In the genomic region with DNA sequence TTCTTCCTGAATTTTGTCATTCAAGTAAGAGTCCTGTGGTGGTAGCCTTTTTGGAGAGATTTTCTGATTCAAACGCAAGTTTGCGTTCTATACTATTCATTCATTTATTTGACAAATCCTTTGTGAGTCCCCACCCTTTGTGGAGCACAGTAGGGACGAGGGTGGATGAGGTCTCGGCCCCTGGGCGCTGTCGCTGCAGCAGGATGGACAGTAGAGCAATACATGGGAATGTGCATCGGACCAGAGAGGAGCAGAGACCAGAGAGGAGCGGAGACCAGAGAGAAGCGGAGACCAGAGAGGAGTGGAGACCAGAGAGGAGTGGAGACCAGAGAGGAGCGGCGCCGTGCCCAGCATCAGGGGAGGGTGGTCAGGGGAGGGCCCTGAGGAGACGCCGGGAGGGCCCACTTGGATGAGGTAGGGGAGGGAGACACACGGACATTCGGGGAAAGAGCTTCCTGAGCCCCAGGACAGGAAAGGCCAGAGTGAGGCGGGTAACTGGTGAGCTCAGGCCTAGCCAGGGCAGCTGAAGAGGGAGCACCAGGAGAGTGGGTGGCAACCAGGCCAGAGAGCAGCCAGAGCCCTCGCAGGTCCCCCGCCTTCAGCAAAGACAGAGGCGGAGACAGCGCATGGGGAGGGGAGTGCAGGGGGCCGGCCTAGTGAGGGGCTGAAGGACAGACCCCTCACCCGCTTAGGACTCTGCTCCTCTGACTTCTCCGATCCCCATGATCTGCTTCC, we compare ENCODE assay signal across 18 cellular contexts.
DNase-seq lines count a peak whose midpoint lies in the region; ATAC-seq, FAIRE-seq and TF ChIP-seq lines count a peak whose summit lies in the region.
"Had no signal": no experiment of that assay in that cellular context is flagged by ENCODE, and none has a peak within 500 bp of the region (broad histone marks: within the 10 kb centered on the region; RNA-seq: fewer than 3 reads in every experiment).

No MANE protein-coding gene starts in this region.

- CTCF ChIA-PET in H1 (lab: Charles Lee; ENCODE audit: partially characterized antibody), result interaction anchor here (1.0 to 2.0 kb wide), 4 partner anchors 11 to 217 kb away, joined by 3 to 4 read pairs (median 3); no protein-coding TSS in a partner anchor

- peaks cover 8% of the 10 kb centered on the region for H3K27me3 Mint-ChIP-seq in H9 (ENCODE audit: low read depth)

- peak; percentile 9 for ATAC-seq in upper lobe of right lung
- ATAC-seq: A549 had no signal

- TF ChIP-seq CTCF in H1 (IDR thresholded peaks at IDR 0.05; ENCODE audit: control extremely low read depth in 1 of 3, insufficient read depth in 1 of 3, low read depth in 1 of 3, low read length in 3 of 3) (no peak), upper lobe of right lung (IDR thresholded peaks at IDR 0.05) (no peak), H9 (conservative IDR thresholded peaks at IDR 0.05) (no peak)

- no peak overlapping the region for H2BK20ac ChIP-seq in H1 (ENCODE audit: low read length)
- no peak overlapping the region for H2BK20ac ChIP-seq in H9 (ENCODE audit: low read depth, low read length, poor library complexity, severe bottlenecking)

- H3K9ac ChIP-seq in H1 (replicated peaks in 1 of 4; ENCODE audit: extremely low read depth in 1 of 4, low read depth in 3 of 4, low read length in 3 of 4), result no peak overlapping the region
- no peak overlapping the region for H3K9ac ChIP-seq in H9 (ENCODE audit: extremely low read depth, insufficient read length, low read length)

- H2BK12ac ChIP-seq in H1 (ENCODE audit: low read depth, low read length) (no peak overlapping the region), H9 (ENCODE audit: insufficient read length, low read depth, low read length) (no peak overlapping the region)

- H3K4me1 Mint-ChIP-seq in H9, result peaks cover 0 to 5% of the 10 kb centered on the region in 2 experiments; a peak in 3 of 4 replicates

- intact Hi-C loops in upper lobe of right lung (cut with DNase I), result no loop called here

- no peaks in the 10 kb centered on the region; a peak in 1 of 7 replicates for H3K36me3 Mint-ChIP-seq in H9 (ENCODE audit: insufficient read depth in 1 of 3, low read depth in 3 of 3)

- no peaks in the 10 kb centered on the region for H3K9me3 ChIP-seq in H1 (ENCODE audit: insufficient read depth in 2 of 2, low read depth in 1 of 2, low read length in 1 of 2)
- no peaks in the 10 kb centered on the region for H3K9me3 ChIP-seq in upper lobe of right lung
- no peaks in the 10 kb centered on the region for H3K9me3 ChIP-seq in H9 (ENCODE audit: control insufficient read depth, low read depth, low read length)
- H3K9me3 ChIP-seq: A549, BE2C had no signal

- no peak for TF ChIP-seq EP300 in H1 (IDR thresholded peaks at IDR 0.05; ENCODE audit: borderline replicate concordance in 1 of 2, low read depth in 2 of 2, low read length in 2 of 2)

- no peak for TF ChIP-seq RAD21 in H1 (IDR thresholded peaks at IDR 0.05 in 1 of 2, conservative IDR thresholded peaks at IDR 0.05 in 1 of 2; ENCODE audit: low read depth in 2 of 2, low read length in 2 of 2)

- H2BK5ac ChIP-seq in H1 (ENCODE audit: low read depth, low read length) (no peak overlapping the region), H9 (ENCODE audit: insufficient read length, low read length) (no peak overlapping the region)

- H3K27ac ChIP-seq in H1 (ENCODE audit: low read depth, low read length), result no peak overlapping the region
- H3K27ac ChIP-seq in upper lobe of right lung, result no peak overlapping the region
- H3K27ac ChIP-seq in H9 (ENCODE audit: insufficient read length, low read depth, low read length), result no peak overlapping the region
- H3K27ac ChIP-seq: A549, C4-2B, HL-60 had no signal

- no peak overlapping the region; a peak in 1 of 7 replicates for H3K27ac Mint-ChIP-seq in H9

- no peaks in the 10 kb centered on the region for H4K20me1 ChIP-seq in H1 (replicated peaks in 1 of 2; ENCODE audit: control insufficient read depth in 1 of 2, insufficient read depth in 2 of 2, low read length in 2 of 2)
- no peaks in the 10 kb centered on the region for H4K20me1 ChIP-seq in H9 (ENCODE audit: control insufficient read depth, insufficient read depth, insufficient read length)

- H4K91ac ChIP-seq in H1 (replicated peaks; ENCODE audit: insufficient read length, low read length) (no peak overlapping the region), H9 (ENCODE audit: insufficient read length, low read depth, low read length) (no peak overlapping the region)

- H3T11ph ChIP-seq in H9 (ENCODE audit: low read length), result no peak overlapping the region

- H3K79me1 ChIP-seq in H1 (ENCODE audit: low read depth, low read length) (no peaks in the 10 kb centered on the region), H9 (ENCODE audit: insufficient read depth, low read depth, low read length, poor library complexity, severe bottlenecking) (no peaks in the 10 kb centered on the region)

- H3K36me3 ChIP-seq in H7 (replicated peaks; ENCODE audit: control insufficient read depth, insufficient read depth, low read length) (no peaks in the 10 kb centered on the region), H1 (ENCODE audit: control insufficient read depth in 2 of 4, insufficient read depth in 4 of 4, low read length in 3 of 4) (no peaks in the 10 kb centered on the region), upper lobe of right lung (no peaks in the 10 kb centered on the region)
- H3K36me3 ChIP-seq: BE2C, HAP-1 had no signal

- H2BK120ac ChIP-seq in H1 (replicated peaks; ENCODE audit: low read depth, low read length) (no peak overlapping the region), H9 (ENCODE audit: low read depth, low read length, poor library complexity, severe bottlenecking) (no peak overlapping the region)

- H3K14ac ChIP-seq in H1 (ENCODE audit: insufficient read length), result no peak overlapping the region
- H3K14ac ChIP-seq in H9 (ENCODE audit: insufficient read depth, low read length), result no peak overlapping the region

- H3K18ac ChIP-seq in H1 (ENCODE audit: extremely low read depth, low read length), result no peak overlapping the region
- no peak overlapping the region for H3K18ac ChIP-seq in H9 (ENCODE audit: insufficient read length, low read depth, low read length)

- H3K4me2 ChIP-seq in H1 (ENCODE audit: insufficient read depth in 1 of 2, low read depth in 2 of 2, low read length in 2 of 2), result no peak overlapping the region
- H3K4me2 ChIP-seq in H9 (ENCODE audit: insufficient read depth, insufficient read length, low read length), result no peak overlapping the region
- H3K4me2 ChIP-seq: A549 had no signal

- H3K4me1 ChIP-seq in H1 (replicated peaks in 1 of 4; ENCODE audit: control insufficient read depth in 3 of 4, insufficient read depth in 4 of 4, low read length in 3 of 4) (no peaks in the 10 kb centered on the region; a peak in 1 of 7 replicates), upper lobe of right lung (no peaks in the 10 kb centered on the region), H9 (ENCODE audit: insufficient read depth, low read length) (no peaks in the 10 kb centered on the region)
- H3K4me1 ChIP-seq: A549, BE2C, HAP-1 had no signal

- TF ChIP-seq POLR2A in H1 (IDR thresholded peaks at IDR 0.05; ENCODE audit: control extremely low read depth in 1 of 2, low read depth in 2 of 2, low read length in 2 of 2), result no peak

- no peaks in the 10 kb centered on the region for H3K27me3 ChIP-seq in H7 (ENCODE audit: control insufficient read depth, insufficient read depth, low read length)
- H3K27me3 ChIP-seq in H1 (replicated peaks in 1 of 4; ENCODE audit: control insufficient read depth in 3 of 4, extremely low read depth in 1 of 4, insufficient read depth in 3 of 4, low read length in 3 of 4), result no peaks in the 10 kb centered on the region
- H3K27me3 ChIP-seq in upper lobe of right lung, result no peaks in the 10 kb centered on the region
- H3K27me3 ChIP-seq in H9 (ENCODE audit: insufficient read depth, low read length), result no peaks in the 10 kb centered on the region
- H3K27me3 ChIP-seq: BE2C had no signal

- H3K4ac ChIP-seq in H1 (replicated peaks; ENCODE audit: insufficient read length, low read depth, low read length) (no peak overlapping the region), H9 (ENCODE audit: low read depth, low read length) (no peak overlapping the region)

- POLR2A ChIA-PET in H1 (lab: Charles Lee; ENCODE audit: partially characterized antibody), result no interaction called here

- peak overlapping the region; percentile 51; the same call in 1 of the 2 replicates for H2AFZ ChIP-seq in H1 (ENCODE audit: low read length)
- no peak overlapping the region for H2AFZ ChIP-seq in H9 (ENCODE audit: low read length)

- no peak overlapping the region for H3K56ac ChIP-seq in H1 (replicated peaks; ENCODE audit: insufficient read length, low read depth, low read length)
- no peak overlapping the region for H3K56ac ChIP-seq in H9 (ENCODE audit: insufficient read length, low read depth, low read length)

- no peak overlapping the region for H4K5ac ChIP-seq in H1 (ENCODE audit: insufficient read length, low read depth, low read length)
- no peak overlapping the region for H4K5ac ChIP-seq in H9 (ENCODE audit: insufficient read length, low read depth, low read length)

- H3K23ac ChIP-seq in H1 (ENCODE audit: insufficient read length) (no peak overlapping the region), H9 (ENCODE audit: insufficient read length, low read depth, low read length) (no peak overlapping the region)

- H3K4me3 ChIP-seq in H7 (ENCODE audit: insufficient read depth, low read depth, low read length), result no peak overlapping the region
- H3K4me3 ChIP-seq in H1 (ENCODE audit: extremely low read depth in 1 of 4, insufficient read depth in 2 of 4, low read depth in 3 of 4, low read length in 4 of 4), result no peak overlapping the region
- H3K4me3 ChIP-seq in upper lobe of right lung, result no peak overlapping the region
- H3K4me3 ChIP-seq: A549, HAP-1 had no signal

- FAIRE-seq in H1 (lab: Jason Lieb, UNC), result no peak
- FAIRE-seq: A549, D721Med had no signal

- H2BK15ac ChIP-seq in H1 (ENCODE audit: low read length) (no peak overlapping the region), H9 (ENCODE audit: low read depth, low read length) (no peak overlapping the region)

- H3K9me3 Mint-ChIP-seq in H9, result peaks cover 0 to 2% of the 10 kb centered on the region in 2 experiments; a peak in 2 of 5 replicates

- no peaks in the 10 kb centered on the region for H3K23me2 ChIP-seq in H1 (ENCODE audit: low read depth, low read length)
- H3K23me2 ChIP-seq in H9 (ENCODE audit: insufficient read length, low read depth, low read length, poor library complexity, severe bottlenecking), result no peaks in the 10 kb centered on the region

- H3K79me2 ChIP-seq in H1 (ENCODE audit: control insufficient read depth in 1 of 2, insufficient read depth in 2 of 2, low read length in 2 of 2), result no peaks in the 10 kb centered on the region
- no peaks in the 10 kb centered on the region for H3K79me2 ChIP-seq in H9 (ENCODE audit: insufficient read depth, low read length)

- WGBS in H1 (ENCODE audit: extremely low coverage in 1 of 2, insufficient coverage in 1 of 2, insufficient read length in 1 of 2, insufficient replicate concordance in 2 of 2, low coverage in 1 of 2, low lambda C conversion rate in 2 of 2, missing lambda C conversion rate in 1 of 2), 2 experiments, result 88% methylated on average over 20 of the region's 24 CpGs; no CpG with 5 or more reads in 1 of the 2 experiments
- WGBS in H9 (ENCODE audit: extremely low coverage, insufficient read length, low lambda C conversion rate), result no CpG with 5 or more reads among the region's 24 CpGs

- DNase-seq in DMS53 (lab: John Stamatoyannopoulos, UW) (peak; percentile 96), H7 (peak; percentile 61), H1 (ENCODE audit: low read depth in 1 of 2, low spot score in 2 of 2) (peak in 1 of 2 experiments; percentile 53), upper lobe of right lung (no peak), NCI-H2081 (lab: John Stamatoyannopoulos, UW) (no peak), H9 (no peak)
- no peak for DNase-seq in activated CD8-positive, alpha-beta memory T cell treated with anti-CD3 and anti-CD28 coated beads, Interleukin-2, amount 50 U/mL, for 48 hours
- DNase-seq: BE2C; CD4-positive, alpha-beta memory T cell; COR-L47; DMS153; GF-D8; KBM-7 had no signal

- H2AK5ac ChIP-seq in H1 (ENCODE audit: low read depth, low read length), result no peak overlapping the region
- no peak overlapping the region for H2AK5ac ChIP-seq in H9 (ENCODE audit: insufficient read length, low read length)

- H4K8ac ChIP-seq in H1 (ENCODE audit: extremely low read depth, insufficient read depth, low read length), result no peak overlapping the region
- H4K8ac ChIP-seq in H9 (replicated peaks; ENCODE audit: insufficient read length, low read depth, low read length), result no peak overlapping the region

- no peak overlapping the region; a peak in 1 of 5 replicates for H3K4me3 Mint-ChIP-seq in H9
- H3K4me3 Mint-ChIP-seq: CD4-positive, alpha-beta memory T cell had no signal

Comparison
In these comparisons a context has a peak if more than half of its experiments do, and no peak if none do; other contexts are left out.
1. DNase-seq: peak in DMS53 (single experiment) and H7 (single experiment); none in upper lobe of right lung (single experiment), NCI-H2081 (0 of 2), H9 (single experiment) and activated CD8-positive, alpha-beta memory T cell treated with anti-CD3 and anti-CD28 coated beads, Interleukin-2, amount 50 U/mL, for 48 hours (single experiment).